Comparison of ENCODE assay signal across 33 cellular contexts in genomic region chr19:13914777-13915176, GRCh38. TPM values are rescaled to one million over a fixed set of nuclear protein-coding genes. Genes with fewer than 3 reads are reported as not detected.
"Had no signal": no experiment of that assay in that cellular context is flagged by ENCODE, and none has a peak within 500 bp of the region (broad histone marks: within the 10 kb centered on the region; RNA-seq: fewer than 3 reads in every experiment).

No MANE protein-coding gene starts in this region.

- H3K4me1 ChIP-seq: colonic mucosa, esophagus muscularis mucosa, esophagus squamous epithelium, foreskin keratinocyte, gastrocnemius medialis, gastroesophageal sphincter had no signal

- H3K4me3 ChIP-seq: colonic mucosa, coronary artery, dorsolateral prefrontal cortex, esophagus muscularis mucosa, esophagus squamous epithelium, gastrocnemius medialis, gastroesophageal sphincter, heart left ventricle, heart right ventricle had no signal

- H3K27ac ChIP-seq: colonic mucosa, coronary artery, dorsolateral prefrontal cortex, epithelial cell of prostate, esophagus muscularis mucosa, esophagus squamous epithelium, foreskin keratinocyte, gastrocnemius medialis, gastroesophageal sphincter, heart left ventricle, heart right ventricle had no signal

- DNase-seq: colonic mucosa; cortex of kidney; dermis blood vessel endothelial cell; dorsolateral prefrontal cortex; effector CD4-positive, alpha-beta T cell; effector CD8-positive, alpha-beta T cell; effector memory CD4-positive, alpha-beta T cell; effector memory CD8-positive, alpha-beta T cell; endodermal cell; erythroblast; esophagus squamous epithelium; foreskin fibroblast; foreskin keratinocyte; foreskin melanocyte; gastrocnemius medialis; glutamatergic neuron; head of caudate nucleus; heart left ventricle; heart right ventricle had no signal

- H3K27me3 ChIP-seq: colonic mucosa, dorsolateral prefrontal cortex, esophagus muscularis mucosa, esophagus squamous epithelium, foreskin keratinocyte, gastrocnemius medialis, gastroesophageal sphincter, heart left ventricle, heart right ventricle had no signal

- H3K9me3 ChIP-seq: colonic mucosa, esophagus muscularis mucosa, esophagus squamous epithelium, gastrocnemius medialis, gastroesophageal sphincter, heart left ventricle, heart right ventricle had no signal

- ATAC-seq: effector memory CD8-positive, alpha-beta T cell; esophagus mucosa; foreskin keratinocyte; gastrocnemius medialis; gastroesophageal sphincter; heart left ventricle; heart right ventricle had no signal

- FAIRE-seq: colon, endometrium, endothelial cell of umbilical vein, frontal cortex had no signal

RNA-seq across cellular contexts. Expression of gene PODNL1, which starts 23.4 kb away (rescaled TPM):
- total RNA-seq: dermis microvascular lymphatic vessel endothelial cell, endothelial cell of umbilical vein had no signal

RNA-seq across cellular contexts. Expression of gene NANOS3, which starts 37.8 kb away (rescaled TPM):
- total RNA-seq: colonic mucosa, dermis blood vessel endothelial cell, dermis microvascular lymphatic vessel endothelial cell, epithelial cell of proximal tubule, esophagus mucosa, esophagus muscularis mucosa, esophagus squamous epithelium, fibroblast of lung, fibroblast of villous mesenchyme, gastrocnemius medialis had no signal
- polyA plus RNA-seq: esophagus, fibroblast of lung had no signal
